22 cellular contexts compared by ENCODE assay signal in the genomic region with DNA sequence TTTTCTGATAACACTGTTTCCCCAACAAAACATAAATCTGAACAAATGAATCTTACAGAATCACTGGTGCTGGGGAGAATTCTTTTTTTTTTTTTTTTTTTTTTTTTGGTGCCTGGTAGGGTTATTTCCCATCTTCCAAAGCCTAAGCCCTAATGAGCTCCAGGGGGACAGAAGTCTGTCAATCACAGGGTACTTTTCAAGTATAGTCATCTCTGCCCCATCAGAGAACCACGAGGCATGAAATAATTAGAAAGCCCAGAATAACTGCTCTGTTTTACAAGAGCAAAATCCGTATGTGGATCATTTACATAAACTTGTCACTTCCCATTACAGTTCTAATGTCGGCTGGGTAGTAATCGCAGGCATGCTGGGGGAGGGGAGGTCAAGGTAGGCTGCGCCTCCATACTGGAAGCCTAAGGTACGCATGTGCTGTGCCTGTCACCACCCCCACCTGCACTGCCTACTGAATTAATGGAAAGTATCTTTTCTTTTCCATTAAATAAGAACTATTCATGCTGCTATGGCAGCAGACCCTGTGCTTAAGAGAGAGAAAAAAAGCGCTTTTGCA.
"Had no signal": no experiment of that assay in that cellular context is flagged by ENCODE, and none has a peak within 500 bp of the region (broad histone marks: within the 10 kb centered on the region; RNA-seq: fewer than 3 reads in every experiment).

No MANE protein-coding gene starts in this region.

- H3K36me3 ChIP-seq: ovary, vagina had no signal

- H3K4me1 ChIP-seq: testis, vagina had no signal

- H3K27ac ChIP-seq: coronary artery, epithelial cell of prostate, ovary, testis, vagina had no signal

- H3K27me3 Mint-ChIP-seq: naive thymus-derived CD8-positive, alpha-beta T cell; stimulated activated memory B cell treated with anti-CD40 and anti-IgM and Interleukin-4, amounts not matched to agents 10 μg/mL and 1 μg/mL and 100 μg/mL, for 72 hours had no signal

- H3K36me3 Mint-ChIP-seq: immature natural killer cell; mesothelial cell of epicardium; naive thymus-derived CD8-positive, alpha-beta T cell; stimulated activated memory B cell treated with anti-CD40 and anti-IgM and Interleukin-4, amounts not matched to agents 10 μg/mL and 1 μg/mL and 100 μg/mL, for 72 hours; type B pancreatic cell had no signal

- H3K4me3 ChIP-seq: coronary artery, lung, ovary, testis, vagina had no signal

- H3K9me3 Mint-ChIP-seq: activated CD4-positive, alpha-beta memory T cell treated with anti-CD3 and anti-CD28 coated beads, Interleukin-2, amount 10 ng/mL, durations not matched to agents 7 days and 5 days; activated naive CD4-positive, alpha-beta T cell treated with anti-CD3 and anti-CD28 coated beads for 36 hours; activated naive CD8-positive, alpha-beta T cell treated with anti-CD3 and anti-CD28 coated beads, Interleukin-2, amount 10 ng/mL, durations not matched to agents 7 days and 5 days; activated T-cell treated with anti-CD3 and anti-CD28 coated beads, Interleukin-2, amount 50 U/mL, for 72 hours; mesothelial cell of epicardium; naive thymus-derived CD8-positive, alpha-beta T cell; stimulated activated memory B cell treated with anti-CD40 and anti-IgM and Interleukin-4, amounts not matched to agents 10 μg/mL and 1 μg/mL and 100 μg/mL, for 72 hours had no signal

- H3K4me1 Mint-ChIP-seq: immature natural killer cell; stimulated activated memory B cell treated with anti-CD40 and anti-IgM and Interleukin-4, amounts not matched to agents 10 μg/mL and 1 μg/mL and 100 μg/mL, for 72 hours had no signal

- H3K27me3 ChIP-seq: ovary, testis, vagina had no signal

- H3K9me3 ChIP-seq: ovary, testis, vagina had no signal

- H3K27ac Mint-ChIP-seq: activated CD4-positive, alpha-beta memory T cell treated with anti-CD3 and anti-CD28 coated beads, Interleukin-2, amount 10 ng/mL, durations not matched to agents 7 days and 5 days; activated CD4-positive, alpha-beta T cell treated with anti-CD3 and anti-CD28 coated beads, Interleukin-2, amount 10 ng/mL, durations not matched to agents 24 days and 14 days; activated naive CD4-positive, alpha-beta T cell treated with anti-CD3 and anti-CD28 coated beads for 36 hours; activated naive CD8-positive, alpha-beta T cell treated with anti-CD3 and anti-CD28 coated beads, Interleukin-2, amount 10 ng/mL, durations not matched to agents 7 days and 5 days; activated T-cell treated with anti-CD3 and anti-CD28 coated beads, Interleukin-2, amount 50 U/mL, for 72 hours; immature natural killer cell; mesothelial cell of epicardium; stimulated activated memory B cell treated with anti-CD40 and anti-IgM and Interleukin-4, amounts not matched to agents 10 μg/mL and 1 μg/mL and 100 μg/mL, for 72 hours; T-helper 17 cell; type B pancreatic cell had no signal

- H3K4me3 Mint-ChIP-seq: activated CD4-positive, alpha-beta memory T cell treated with anti-CD3 and anti-CD28 coated beads, Interleukin-2, amount 10 ng/mL, durations not matched to agents 7 days and 5 days; activated CD4-positive, alpha-beta T cell treated with anti-CD3 and anti-CD28 coated beads, Interleukin-2, amount 10 ng/mL, durations not matched to agents 24 days and 14 days; activated naive CD4-positive, alpha-beta T cell treated with anti-CD3 and anti-CD28 coated beads for 36 hours; activated naive CD8-positive, alpha-beta T cell treated with anti-CD3 and anti-CD28 coated beads, Interleukin-2, amount 10 ng/mL, durations not matched to agents 7 days and 5 days; activated T-cell treated with anti-CD3 and anti-CD28 coated beads, Interleukin-2, amount 50 U/mL, for 72 hours; immature natural killer cell; mesothelial cell of epicardium; naive thymus-derived CD8-positive, alpha-beta T cell; stimulated activated memory B cell treated with anti-CD40 and anti-IgM and Interleukin-4, amounts not matched to agents 10 μg/mL and 1 μg/mL and 100 μg/mL, for 72 hours; T-helper 17 cell; type B pancreatic cell had no signal

- DNase-seq: activated CD4-positive, alpha-beta memory T cell treated with anti-CD3 and anti-CD28 coated beads, Interleukin-2, amount 10 ng/mL, durations not matched to agents 7 days and 5 days; activated CD4-positive, alpha-beta T cell treated with anti-CD3 and anti-CD28 coated beads, Interleukin-2, amount 10 ng/mL, durations not matched to agents 24 days and 14 days; activated effector memory CD4-positive, alpha-beta T cell treated with Interleukin-2 at 50 U/mL for 16 hours; activated naive CD4-positive, alpha-beta T cell treated with anti-CD3 and anti-CD28 coated beads for 36 hours; activated naive CD8-positive, alpha-beta T cell treated with anti-CD3 and anti-CD28 coated beads, Interleukin-2, amount 10 ng/mL, durations not matched to agents 7 days and 5 days; activated T-cell treated with anti-CD3 and anti-CD28 coated beads, Interleukin-2, amount 50 U/mL, for 72 hours; amniotic stem cell; cerebellar nuclear complex; immature natural killer cell; naive thymus-derived CD8-positive, alpha-beta T cell; ovary; small intestine; stimulated activated CD4-positive, alpha-beta T cell treated with anti-CD3 and anti-CD28 coated beads, Interleukin-15, amount 100 ng/mL, for 24 hours; T-helper 17 cell; testis had no signal
